10 cellular contexts compared by ENCODE assay signal in genomic region chr17:73278465-73279453, GRCh38. TPM values are rescaled to one million over a fixed set of nuclear protein-coding genes. Genes with fewer than 3 reads are reported as not detected.
A peak's percentile ranks its signal among the peaks of the same experiment; 100 is the strongest.
DNase-seq lines count a peak whose midpoint lies in the region; ATAC-seq and TF ChIP-seq lines count a peak whose summit lies in the region.
"Had no signal": no experiment of that assay in that cellular context is flagged by ENCODE, and none has a peak within 500 bp of the region (broad histone marks: within the 10 kb centered on the region; RNA-seq: fewer than 3 reads in every experiment).

No MANE protein-coding gene starts in this region.

- H3K27me3 ChIP-seq in mesenchymal stem cell (ENCODE audit: control insufficient read depth in 1 of 2, insufficient read depth in 1 of 2, low read length in 2 of 2): no peaks in the 10 kb centered on the region

- H3K23ac ChIP-seq in mesenchymal stem cell (ENCODE audit: low read length in 2 of 2): no peak overlapping the region

- H2BK5ac ChIP-seq in mesenchymal stem cell (ENCODE audit: low read depth, low read length, poor library complexity, severe bottlenecking): no peak overlapping the region

- no peak overlapping the region for H3K9ac ChIP-seq in mesenchymal stem cell (ENCODE audit: low read length)

- no peak for TF ChIP-seq CTCF in GM13977 (IDR thresholded peaks at IDR 0.05; ENCODE audit: extremely low read depth, insufficient read depth, missing control alignments)

- no peak overlapping the region for H3K27ac ChIP-seq in mesenchymal stem cell (ENCODE audit: low read length, poor library complexity, severe bottlenecking)

- H3K18ac ChIP-seq in mesenchymal stem cell (ENCODE audit: low read depth in 1 of 2, low read length in 2 of 2): peak overlapping the region in 1 of 2 experiments; percentile 44

- no peak overlapping the region for H4K91ac ChIP-seq in mesenchymal stem cell (ENCODE audit: low read length)

- in situ Hi-C loops in GM13977 (cut with MboI; ENCODE audit: low pct_unique_long_range_greater_than_20kb, low sequenced_read_pairs, unreplicated experiment): no loop called here

- no peak overlapping the region for H3K14ac ChIP-seq in mesenchymal stem cell (ENCODE audit: low read length in 2 of 2)

- WGBS in mesenchymal stem cell: 84% methylated on average over 9 of the region's 14 CpGs

- ATAC-seq in esophagus mucosa: peak; percentile 79
- ATAC-seq in GM21619 (IDR thresholded peaks at IDR 0.05; ENCODE audit: unreplicated experiment): no peak

- peaks cover 26% of the 10 kb centered on the region in 2 experiments for H3K36me3 ChIP-seq in mesenchymal stem cell (ENCODE audit: control insufficient read depth in 1 of 2, insufficient read depth in 2 of 2, low read depth in 1 of 2, low read length in 2 of 2)

- H2BK120ac ChIP-seq in mesenchymal stem cell (ENCODE audit: low read depth, low read length): no peak overlapping the region

- H3K4me1 ChIP-seq in mesenchymal stem cell (ENCODE audit: control insufficient read depth, insufficient read depth, low read depth, low read length): peaks cover 8% of the 10 kb centered on the region

- peaks cover 24% of the 10 kb centered on the region for H3K79me1 ChIP-seq in mesenchymal stem cell (replicated peaks; ENCODE audit: low read length, poor library complexity, severe bottlenecking)

- H2BK12ac ChIP-seq in mesenchymal stem cell (ENCODE audit: low read length in 2 of 2): peak overlapping the region in 1 of 2 experiments; percentile 59

- H3K9me3 ChIP-seq in mesenchymal stem cell (ENCODE audit: control insufficient read depth, low read length): no peaks in the 10 kb centered on the region

- no peak overlapping the region for H3K4me2 ChIP-seq in mesenchymal stem cell (ENCODE audit: low read length, poor library complexity, severe bottlenecking)

- no peak overlapping the region for H3K4ac ChIP-seq in mesenchymal stem cell (ENCODE audit: low read depth in 1 of 2, low read length in 2 of 2)

- no peak overlapping the region for H2BK15ac ChIP-seq in mesenchymal stem cell (ENCODE audit: low read depth, poor library complexity, severe bottlenecking)

- DNase-seq in DMS79 treated with DMSO at 0.1 percent for 48 hours (lab: John Stamatoyannopoulos, UW): peak; percentile 55
- DNase-seq in NCI-H446 treated with DMSO at 0.1 percent for 48 hours (lab: John Stamatoyannopoulos, UW): peak; percentile 95
- peak; percentile 29 for DNase-seq in pons (ENCODE audit: low spot score)
- DNase-seq in mesenchymal stem cell: no peak
- no peak for DNase-seq in nucleus accumbens (lab: John Stamatoyannopoulos, UW)
- no peak for DNase-seq in GM13977 (ENCODE audit: low spot score)
- DNase-seq: activated gamma-delta T cell, kidney had no signal

- no peak overlapping the region for H2AFZ ChIP-seq in mesenchymal stem cell (ENCODE audit: low read depth, low read length)

- H4K8ac ChIP-seq in mesenchymal stem cell (ENCODE audit: low read length): no peak overlapping the region

- no peak overlapping the region for H2AK5ac ChIP-seq in mesenchymal stem cell (ENCODE audit: low read length, severe bottlenecking)

- H3K4me3 ChIP-seq in mesenchymal stem cell (ENCODE audit: insufficient read depth in 1 of 2, low read depth in 1 of 2, low read length in 2 of 2): no peak overlapping the region

RNA-seq across cellular contexts. Expression of gene CPSF4L, which starts 17.1 kb away (rescaled TPM):
- not detected for total RNA-seq in esophagus mucosa
- not detected for polyA plus RNA-seq in mesenchymal stem cell (2013, experiment 1 of 2)
- not detected for polyA plus RNA-seq in mesenchymal stem cell (2013, experiment 2 of 2)
- total RNA-seq: kidney had no signal

RNA-seq across cellular contexts. Expression of gene CDC42EP4, which starts 33.0 kb away (rescaled TPM):
- 25.9 TPM for total RNA-seq in esophagus mucosa
- polyA plus RNA-seq in mesenchymal stem cell (2013, experiment 1 of 2): 26.3 TPM
- polyA plus RNA-seq in mesenchymal stem cell (2013, experiment 2 of 2): 26.1 TPM

Comparison
In these comparisons a context has a peak if more than half of its experiments do, and no peak if none do; other contexts are left out.
1. DNase-seq: peak in DMS79 treated with DMSO at 0.1 percent for 48 hours (single experiment), NCI-H446 treated with DMSO at 0.1 percent for 48 hours (single experiment) and pons (single experiment); none in mesenchymal stem cell (single experiment), nucleus accumbens (0 of 56) and GM13977 (single experiment).